In genomic region chr5:179833056-179833708, GRCh38 we compare ENCODE assay signal across 16 cellular contexts. TPM values are rescaled to one million over a fixed set of nuclear protein-coding genes. Genes with fewer than 3 reads are reported as not detected.
A peak's percentile ranks its signal among the peaks of the same experiment; 100 is the strongest.
DNase-seq lines count a peak whose midpoint lies in the region; ATAC-seq and TF ChIP-seq lines count a peak whose summit lies in the region.
"Had no signal": no experiment of that assay in that cellular context is flagged by ENCODE, and none has a peak within 500 bp of the region (broad histone marks: within the 10 kb centered on the region; RNA-seq: fewer than 3 reads in every experiment).

No MANE protein-coding gene starts in this region.

- H3K9me3 Mint-ChIP-seq in activated T-cell treated with anti-CD3 and anti-CD28 coated beads, Interleukin-2, amount 50 U/mL, for 72 hours, result no peaks in the 10 kb centered on the region
- H3K9me3 Mint-ChIP-seq in chondrocyte (ENCODE audit: low read depth) (no peaks in the 10 kb centered on the region), osteocyte (ENCODE audit: unreplicated experiment) (no peaks in the 10 kb centered on the region)
- H3K9me3 Mint-ChIP-seq: stimulated activated naive CD8-positive, alpha-beta T cell treated with anti-CD3 and anti-CD28 coated beads, Interleukin-15, amount 100 ng/mL, for 72 hours had no signal

- peaks cover 33 to 55% of the 10 kb centered on the region in 2 donors for H3K36me3 Mint-ChIP-seq in activated T-cell treated with anti-CD3 and anti-CD28 coated beads, Interleukin-2, amount 50 U/mL, for 72 hours (ENCODE audit: insufficient read depth in 2 of 2)
- H3K36me3 Mint-ChIP-seq in chondrocyte (ENCODE audit: low read depth), result peaks cover 60% of the 10 kb centered on the region
- peaks cover 72% of the 10 kb centered on the region for H3K36me3 Mint-ChIP-seq in osteocyte (ENCODE audit: unreplicated experiment)

- peak overlapping the region; percentile 38 for H3K27ac Mint-ChIP-seq in activated T-cell treated with anti-CD3 and anti-CD28 coated beads, Interleukin-2, amount 50 U/mL, for 72 hours
- peak overlapping the region; percentile 14 for H3K27ac Mint-ChIP-seq in chondrocyte (ENCODE audit: unreplicated experiment)
- peak overlapping the region; percentile 7 for H3K27ac Mint-ChIP-seq in osteocyte (ENCODE audit: unreplicated experiment)

- TF ChIP-seq CTCF in chondrocyte (IDR thresholded peaks at IDR 0.05) (no peak), osteocyte (IDR thresholded peaks at IDR 0.05) (no peak)

- no peaks in the 10 kb centered on the region for H3K27me3 Mint-ChIP-seq in activated T-cell treated with anti-CD3 and anti-CD28 coated beads, Interleukin-2, amount 50 U/mL, for 72 hours (ENCODE audit: low read depth)
- H3K27me3 Mint-ChIP-seq in chondrocyte (ENCODE audit: low read depth) (no peaks in the 10 kb centered on the region), osteocyte (ENCODE audit: unreplicated experiment) (no peaks in the 10 kb centered on the region)
- H3K27me3 Mint-ChIP-seq: stimulated activated naive CD8-positive, alpha-beta T cell treated with anti-CD3 and anti-CD28 coated beads, Interleukin-15, amount 100 ng/mL, for 72 hours had no signal

- H3K4me3 Mint-ChIP-seq in activated T-cell treated with anti-CD3 and anti-CD28 coated beads, Interleukin-2, amount 50 U/mL, for 72 hours, result no peak overlapping the region
- H3K4me3 Mint-ChIP-seq in chondrocyte (ENCODE audit: unreplicated experiment) (no peak overlapping the region), osteocyte (ENCODE audit: unreplicated experiment) (no peak overlapping the region)

- DNase-seq in activated T-cell treated with anti-CD3 and anti-CD28 coated beads, Interleukin-2, amount 50 U/mL, for 72 hours, result no peak
- DNase-seq in activated T-cell treated with anti-CD3 and anti-CD28 coated beads, Interleukin-2, amount 50 U/mL, for 1 hour, result no peak
- DNase-seq in NCI-H524 treated with DMSO at 0.1 percent for 48 hours (lab: John Stamatoyannopoulos, UW) (peak; percentile 24), chondrocyte (ENCODE audit: low spot score) (no peak), osteocyte (ENCODE audit: extremely low spot score, unreplicated experiment) (no peak)
- DNase-seq in stimulated activated CD4-positive, alpha-beta T cell treated with anti-CD3 and anti-CD28 coated beads, Interleukin-2, amount 100 ng/mL, for 24 hours, result no peak
- DNase-seq in stimulated activated CD4-positive, alpha-beta T cell treated with anti-CD3 and anti-CD28 coated beads, Interleukin-4, amount 100 ng/mL, for 24 hours, result no peak
- DNase-seq: activated CD4-positive, alpha-beta T cell treated with anti-CD3 and anti-CD28 coated beads for 4 hours; activated T-cell treated with anti-CD3 and anti-CD28 coated beads, Interleukin-2, amount 50 U/mL, for 48 hours; heart left ventricle; NCI-H1694; NCI-H226; NK-92 treated with Interleukin-12 subunit alpha and Interleukin-12 subunit beta, amount 100 ng/mL, for 24 hours; stimulated activated naive CD8-positive, alpha-beta T cell treated with anti-CD3 and anti-CD28 coated beads, Interleukin-15, amount 100 ng/mL, for 72 hours had no signal

- ATAC-seq in activated T-cell treated with anti-CD3 and anti-CD28 coated beads, Interleukin-2, amount 50 U/mL, for 72 hours (replicated peaks in 1 of 2), result no peak
- ATAC-seq in HG03469 (IDR thresholded peaks at IDR 0.05; ENCODE audit: unreplicated experiment), result no peak
- ATAC-seq: heart left ventricle; SK-N-SH treated with all-trans-retinoic acid at 6 μM for 48 hours; stimulated activated naive CD8-positive, alpha-beta T cell treated with anti-CD3 and anti-CD28 coated beads, Interleukin-15, amount 100 ng/mL, for 72 hours had no signal

- peaks cover 23% of the 10 kb centered on the region for H3K4me1 Mint-ChIP-seq in activated T-cell treated with anti-CD3 and anti-CD28 coated beads, Interleukin-2, amount 50 U/mL, for 72 hours (ENCODE audit: low read depth)
- H3K4me1 Mint-ChIP-seq in chondrocyte (ENCODE audit: low read depth) (no peaks in the 10 kb centered on the region), osteocyte (ENCODE audit: unreplicated experiment) (peaks cover 7% of the 10 kb centered on the region)

RNA-seq across cellular contexts. Expression of gene SQSTM1, which starts 12.5 kb away (rescaled TPM):
- total RNA-seq in activated T-cell treated with anti-CD3 and anti-CD28 coated beads, Interleukin-2, amount 50 U/mL, for 72 hours, result 100 to 1,000 TPM; 213 to 226 TPM
- total RNA-seq in chondrocyte, result 219 to 297 TPM (median 296 TPM) in 3 replicates
- total RNA-seq in osteocyte, result 447 and 458 TPM in 2 replicates

RNA-seq across cellular contexts. Expression of gene MRNIP, which starts 25.4 kb away (rescaled TPM):
- 10 to 100 TPM; 26.4 to 33.3 TPM for total RNA-seq in activated T-cell treated with anti-CD3 and anti-CD28 coated beads, Interleukin-2, amount 50 U/mL, for 72 hours
- total RNA-seq in chondrocyte, result 13.4 to 20.0 TPM (median 16.4 TPM) in 3 replicates
- 25.8 and 27.6 TPM in 2 replicates for total RNA-seq in osteocyte

RNA-seq across cellular contexts. Expression of gene MGAT4B, which starts 26.5 kb away (rescaled TPM):
- 100 to 1,000 TPM; 101 to 108 TPM for total RNA-seq in activated T-cell treated with anti-CD3 and anti-CD28 coated beads, Interleukin-2, amount 50 U/mL, for 72 hours
- 135 to 144 TPM (median 142 TPM) in 3 replicates for total RNA-seq in chondrocyte
- 185 and 198 TPM in 2 replicates for total RNA-seq in osteocyte

RNA-seq across cellular contexts. Expression of gene LTC4S, which starts 39.4 kb away (rescaled TPM):
- 1 to 10 TPM; 1.5 TPM for total RNA-seq in activated T-cell treated with anti-CD3 and anti-CD28 coated beads, Interleukin-2, amount 50 U/mL, for 72 hours
- total RNA-seq in chondrocyte, result 1.2 to 1.7 TPM (median 1.3 TPM) in 3 replicates
- 1.1 and 2.4 TPM in 2 replicates for total RNA-seq in osteocyte
